In the genomic region with DNA sequence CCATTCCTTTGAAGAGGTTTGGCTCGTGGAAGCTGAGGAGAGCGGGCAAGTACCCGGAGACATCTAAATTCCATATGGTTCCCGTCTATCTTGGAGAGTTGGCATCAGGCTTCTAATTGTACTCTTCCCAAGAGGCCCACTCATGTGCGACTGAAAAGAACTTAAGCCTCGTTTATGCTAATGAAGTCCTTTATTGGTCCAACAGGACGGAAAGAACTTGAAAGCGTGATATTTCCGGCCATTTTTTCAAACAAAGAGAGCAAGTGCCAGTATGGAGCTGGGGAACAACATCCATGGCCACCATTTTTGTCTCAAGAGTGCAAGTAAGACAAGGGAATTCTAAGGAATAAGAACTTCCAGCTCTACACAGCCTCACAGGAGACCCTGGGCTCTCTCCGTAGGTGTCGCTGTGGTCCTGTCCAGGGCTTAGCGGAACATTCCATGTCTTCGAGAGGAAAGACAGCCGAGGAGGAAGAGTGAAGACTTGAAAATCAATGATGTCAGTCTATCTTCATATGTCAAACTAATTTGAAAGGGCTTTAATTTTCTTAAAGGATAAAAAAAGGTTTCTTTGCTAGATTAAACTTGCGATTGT, we compare ENCODE assay signal across 24 cellular contexts.
"Had no signal": no experiment of that assay in that cellular context is flagged by ENCODE, and none has a peak within 500 bp of the region (broad histone marks: within the 10 kb centered on the region; RNA-seq: fewer than 3 reads in every experiment).

No MANE protein-coding gene starts in this region.

- DNase-seq: activated CD4-positive, alpha-beta T cell treated with anti-CD3 and anti-CD28 coated beads, Interleukin-2, amount 10 ng/mL, durations not matched to agents 24 days and 14 days; activated CD4-positive, alpha-beta T cell treated with anti-CD3 and anti-CD28 coated beads, Interleukin-2, amount 50 U/mL, for 48 hours; activated CD4-positive, CD25-positive, alpha-beta regulatory T cell treated with anti-CD3 and anti-CD28 coated beads, Interleukin-2, amount 50 U/mL, for 72 hours; activated CD8-positive, alpha-beta memory T cell treated with anti-CD3 and anti-CD28 coated beads, Interleukin-2, amount 10 ng/mL, durations not matched to agents 7 days and 5 days; activated effector memory CD4-positive, alpha-beta T cell treated with Interleukin-2 at 50 U/mL for 16 hours; activated naive CD4-positive, alpha-beta T cell; activated T-cell treated with anti-CD3 and anti-CD28 coated beads, Interleukin-2, amount 50 U/mL, for 24 hours; amygdala; brain microvascular endothelial cell; IMR-90; NCI-H1105 treated with DMSO at 0.1 percent for 48 hours; NCI-H146; NCI-H187 treated with DMSO at 0.1 percent for 48 hours; NCI-H2081 treated with DMSO at 0.1 percent for 48 hours; NCI-H2171 treated with DMSO at 0.1 percent for 48 hours; NCI-H226; NCI-H69; SHP77 treated with DMSO at 0.1 percent for 48 hours; T-helper 1 cell had no signal

- H3K27ac ChIP-seq: brain microvascular endothelial cell, cardiac muscle cell, KMS-11, SK-N-MC had no signal

- H3K4me1 Mint-ChIP-seq: activated CD8-positive, alpha-beta memory T cell treated with anti-CD3 and anti-CD28 coated beads, Interleukin-2, amount 10 ng/mL, durations not matched to agents 7 days and 5 days had no signal

- H3K27ac Mint-ChIP-seq: activated CD4-positive, alpha-beta T cell treated with anti-CD3 and anti-CD28 coated beads, Interleukin-2, amount 10 ng/mL, durations not matched to agents 24 days and 14 days; activated CD8-positive, alpha-beta memory T cell treated with anti-CD3 and anti-CD28 coated beads, Interleukin-2, amount 10 ng/mL, durations not matched to agents 7 days and 5 days; activated naive CD8-positive, alpha-beta T cell; activated T-cell treated with anti-CD3 and anti-CD28 coated beads, Interleukin-2, amount 50 U/mL, for 24 hours; activated T-helper 1 cell treated with anti-CD3 and anti-CD28 coated beads, Interleukin-12 subunit alpha, Interleukin-12 subunit beta, Interleukin-2, Interleukin-4 antibody, amounts not matched to agents 30 ng/mL and 10 ng/mL and 1 ng/mL, durations not matched to agents 14 hours and 24 hours and 36 hours had no signal

- H3K4me2 ChIP-seq: KMS-11 had no signal

- H3K36me3 Mint-ChIP-seq: activated CD8-positive, alpha-beta memory T cell treated with anti-CD3 and anti-CD28 coated beads, Interleukin-2, amount 10 ng/mL, durations not matched to agents 7 days and 5 days; activated naive CD8-positive, alpha-beta T cell had no signal

- H3K9ac ChIP-seq: KMS-11 had no signal

- ATAC-seq: activated CD8-positive, alpha-beta memory T cell treated with anti-CD3 and anti-CD28 coated beads, Interleukin-2, amount 10 ng/mL, durations not matched to agents 7 days and 5 days had no signal

- H3K27me3 Mint-ChIP-seq: activated CD4-positive, alpha-beta T cell treated with anti-CD3 and anti-CD28 coated beads, Interleukin-2, amount 10 ng/mL, durations not matched to agents 24 days and 14 days; activated CD8-positive, alpha-beta memory T cell treated with anti-CD3 and anti-CD28 coated beads, Interleukin-2, amount 10 ng/mL, durations not matched to agents 7 days and 5 days; activated naive CD8-positive, alpha-beta T cell; activated T-cell treated with anti-CD3 and anti-CD28 coated beads, Interleukin-2, amount 50 U/mL, for 24 hours had no signal

- H3K27me3 ChIP-seq: brain microvascular endothelial cell, cardiac muscle cell had no signal

- H3K36me3 ChIP-seq: brain microvascular endothelial cell, cardiac muscle cell had no signal

- H3K4me3 Mint-ChIP-seq: activated CD4-positive, alpha-beta T cell treated with anti-CD3 and anti-CD28 coated beads, Interleukin-2, amount 10 ng/mL, durations not matched to agents 24 days and 14 days; activated CD8-positive, alpha-beta memory T cell treated with anti-CD3 and anti-CD28 coated beads, Interleukin-2, amount 10 ng/mL, durations not matched to agents 7 days and 5 days; activated naive CD8-positive, alpha-beta T cell; activated T-cell treated with anti-CD3 and anti-CD28 coated beads, Interleukin-2, amount 50 U/mL, for 24 hours; activated T-helper 1 cell treated with anti-CD3 and anti-CD28 coated beads, Interleukin-12 subunit alpha, Interleukin-12 subunit beta, Interleukin-2, Interleukin-4 antibody, amounts not matched to agents 30 ng/mL and 10 ng/mL and 1 ng/mL, durations not matched to agents 14 hours and 24 hours and 36 hours had no signal

- H3K4me3 ChIP-seq: cardiac muscle cell, SK-N-MC had no signal
